Comparison of ENCODE assay signal across 7 cellular contexts in genomic region chr13:36070504-36071192, GRCh38.
DNase-seq lines count a peak whose midpoint lies in the region; ATAC-seq and TF ChIP-seq lines count a peak whose summit lies in the region.
"Not testable (repeated sequence)": the region's sequence is repeated elsewhere in the genome, so short reads cannot be mapped to it uniquely, and the experiment has no call there.

No MANE protein-coding gene starts in this region.

- not testable (repeated sequence) for H3K27ac ChIP-seq in GM23248
- H3K27ac ChIP-seq in lower lobe of right lung (peak overlapping the region; percentile 47), gastrocnemius medialis (peak overlapping the region; percentile 43 to 61 (median 50)), tibial nerve (peak overlapping the region; percentile 22 to 79 (median 51))

- not testable (repeated sequence) for H3K9me3 ChIP-seq in GM23248 (ENCODE audit: low read depth); lower lobe of right lung; gastrocnemius medialis; tibial nerve

- H3K79me2 ChIP-seq in GM23248 (ENCODE audit: insufficient read depth), result not testable (repeated sequence)

- H3K4me3 ChIP-seq in GM23248; fibroblast of the aortic adventitia (ENCODE audit: low read depth, low read length); lower lobe of right lung; gastrocnemius medialis: not testable (repeated sequence)
- peak overlapping the region in 1 of 4 donors; percentile 8 for H3K4me3 ChIP-seq in tibial nerve

- not testable (repeated sequence) for H3K36me3 ChIP-seq in GM23248 (ENCODE audit: low read depth); lower lobe of right lung; gastrocnemius medialis; tibial nerve

- not testable (repeated sequence) for H3F3A ChIP-seq in GM23248 (ENCODE audit: insufficient read depth)

- WGBS in GM23248 (ENCODE audit: low coverage in 1 of 2, low lambda C conversion rate in 2 of 2, missing lambda C conversion rate in 2 of 2), 2 experiments, result 12 to 13% methylated on average over 12 of the region's 12 CpGs
- WGBS in tibial nerve, 2 donors, result 78 to 79% methylated on average over 12 of the region's 12 CpGs

- not testable (repeated sequence) for H3K9me2 ChIP-seq in GM23248 (ENCODE audit: insufficient read depth)

- not testable (repeated sequence) for H3K4me1 ChIP-seq in GM23248 (ENCODE audit: insufficient read depth); lower lobe of right lung; gastrocnemius medialis; tibial nerve

- H3K9ac ChIP-seq in GM23248, result not testable (repeated sequence)

- not testable (repeated sequence) for TF ChIP-seq CTCF in fibroblast of the aortic adventitia (IDR thresholded peaks at IDR 0.05; ENCODE audit: insufficient read depth, low read length); lower lobe of right lung (IDR thresholded peaks at IDR 0.05); gastrocnemius medialis (IDR thresholded peaks at IDR 0.05 in 4 of 5, conservative IDR thresholded peaks at IDR 0.05 in 1 of 5); tibial nerve (IDR thresholded peaks at IDR 0.05)

- H3K27me3 ChIP-seq in GM23248 (replicated peaks; ENCODE audit: insufficient read depth); lower lobe of right lung (ENCODE audit: low read depth); gastrocnemius medialis; tibial nerve: not testable (repeated sequence)

- TF ChIP-seq POLR2A in gastrocnemius medialis (IDR thresholded peaks at IDR 0.05); tibial nerve (IDR thresholded peaks at IDR 0.05): not testable (repeated sequence)

- not testable (repeated sequence) for H4K20me1 ChIP-seq in GM23248 (ENCODE audit: insufficient read depth)

- not testable (repeated sequence) for H3K4me2 ChIP-seq in GM23248 (ENCODE audit: unreplicated experiment)

- not testable (repeated sequence) for H2AFZ ChIP-seq in GM23248

- DNase-seq in GM23248 (peak; percentile 37), dedifferentiated amniotic fluid mesenchymal stem cell (ENCODE audit: extremely low spot score) (peak; percentile 27), fibroblast of the aortic adventitia (ENCODE audit: low read depth) (peak; percentile 58), left cardiac atrium (peak; percentile 35), gastrocnemius medialis (peak in 1 of 2 donors; percentile 34), tibial nerve (ENCODE audit: low spot score in 2 of 2) (peak; percentile 28 to 45)
- DNase-seq in lower lobe of right lung, result not testable (repeated sequence)

- peak in 1 of 2 donors; percentile 38 for TF ChIP-seq EP300 in tibial nerve (IDR thresholded peaks at IDR 0.05)

- in situ Hi-C loops in GM23248 (cut with MboI); gastrocnemius medialis (cut with MboI; ENCODE audit: low sequenced_read_pairs in 4 of 4): not testable (repeated sequence)

- ATAC-seq in left cardiac atrium (peak; percentile 16 to 44), gastrocnemius medialis (peak in 1 of 2 donors; percentile 50)
- ATAC-seq in lower lobe of right lung, result not testable (repeated sequence)

- intact Hi-C loops in left cardiac atrium (cut with DNase I); lower lobe of right lung (cut with DNase I); gastrocnemius medialis (cut with DNase I; ENCODE audit: low total_unique reads): not testable (repeated sequence)
